ENCODE assay signal across 8 cellular contexts in genomic region chr11:118907051-118907748, GRCh38. TPM values are rescaled to one million over a fixed set of nuclear protein-coding genes. Genes with fewer than 3 reads are reported as not detected.
A peak's percentile ranks its signal among the peaks of the same experiment; 100 is the strongest.
DNase-seq lines count a peak whose midpoint lies in the region; ATAC-seq and TF ChIP-seq lines count a peak whose summit lies in the region.

No MANE protein-coding gene starts in this region.

- H3K4me3 Mint-ChIP-seq in T-cell, result peak overlapping the region in 1 of 3 donors; percentile 74

- intact Hi-C loops in adrenal gland (cut with DNase I) (loop anchor here in 1 of 2 donors (10.0 kb wide), 1 partner anchor 112 kb away; the partner anchor contains the start of gene DDX6), right cardiac atrium (cut with DNase I) (loop anchor here in 3 of 4 donors (2.0 to 10.0 kb wide), 5 partner anchors 22 to 118 kb away; partner anchors contain the start of genes DDX6 (in 1 of the 3) and UPK2 (in 1 of the 3))

- ATAC-seq in GM19467 (IDR thresholded peaks at IDR 0.05; ENCODE audit: unreplicated experiment) (peak; percentile 64), T-cell (replicated peaks in 1 of 4) (peak; percentile 49 to 56 (median 53)), right cardiac atrium (peak; percentile 50 to 64), HG02763 (IDR thresholded peaks at IDR 0.05; ENCODE audit: unreplicated experiment) (no peak)

- peaks cover 33% of the 10 kb centered on the region for H3K36me3 Mint-ChIP-seq in T-cell

- peak overlapping the region; percentile 87 to 91 for H3K27ac Mint-ChIP-seq in T-cell

- peaks cover 46 to 71% (median 56%) of the 10 kb centered on the region in 10 experiments for H3K4me1 ChIP-seq in BLaER1 treated with 17β-estradiol and CSF1 and Interleukin-3, amounts not matched to agents 10 nM and 100 nM
- H3K4me1 ChIP-seq in adrenal gland (replicated peaks in 1 of 2) (peaks cover 35 to 48% of the 10 kb centered on the region in 2 donors), right cardiac atrium (ENCODE audit: control insufficient read depth, insufficient read depth, low read length) (peaks cover 26% of the 10 kb centered on the region)

- H4K20me1 ChIP-seq in BLaER1 treated with 17β-estradiol and CSF1 and Interleukin-3, amounts not matched to agents 10 nM and 100 nM, result peaks cover 3 to 61% (median 24%) of the 10 kb centered on the region in 11 experiments; a peak in 17 of 22 replicates

- no peak overlapping the region for H3K4me3 ChIP-seq in BLaER1 treated with 17β-estradiol and CSF1 and Interleukin-3, amounts not matched to agents 10 nM and 100 nM
- no peak overlapping the region for H3K4me3 ChIP-seq in adrenal gland
- H3K4me3 ChIP-seq in right cardiac atrium (ENCODE audit: low read length), result no peak overlapping the region
- peak overlapping the region; percentile 29 for H3K4me3 ChIP-seq in retinal pigment epithelial cell (ENCODE audit: low read length)

- no peaks in the 10 kb centered on the region for H3K27me3 Mint-ChIP-seq in T-cell

- H3K9ac ChIP-seq in BLaER1 treated with 17β-estradiol and CSF1 and Interleukin-3, amounts not matched to agents 10 nM and 100 nM, result peak overlapping the region in 5 of 11 experiments; percentile 34 to 88 (median 84); a peak in 4 of 22 replicates

- peak; percentile 82 to 99 (median 96) for TF ChIP-seq CTCF in adrenal gland (IDR thresholded peaks at IDR 0.05)
- peak; percentile 86 for TF ChIP-seq CTCF in retinal pigment epithelial cell (conservative IDR thresholded peaks at IDR 0.05; ENCODE audit: low read depth, low read length)

- H3K27ac ChIP-seq in BLaER1 treated with 17β-estradiol and CSF1 and Interleukin-3, amounts not matched to agents 10 nM and 100 nM, result peak overlapping the region in 4 of 11 experiments; percentile 26 to 96 (median 66); a peak in 3 of 22 replicates
- peak overlapping the region in 4 of 5 donors; percentile 15 to 98 (median 65) for H3K27ac ChIP-seq in adrenal gland
- H3K27ac ChIP-seq in right cardiac atrium (ENCODE audit: low read length), result peak overlapping the region; percentile 31

- no peaks in the 10 kb centered on the region for H3K9me3 ChIP-seq in BLaER1 treated with 17β-estradiol and CSF1 and Interleukin-3, amounts not matched to agents 10 nM and 100 nM (replicated peaks in 1 of 11)
- H3K9me3 ChIP-seq in adrenal gland (replicated peaks in 1 of 3) (no peaks in the 10 kb centered on the region), right cardiac atrium (ENCODE audit: control insufficient read depth, low read length) (no peaks in the 10 kb centered on the region)

- POLR2A ChIA-PET in T-cell (lab: Charles Lee), result no interaction called here

- WGBS in adrenal gland, 4 donors, result 37 to 49% (median 46%) methylated on average over 17 to 21 of the region's 21 CpGs
- 43% methylated on average over 21 of the region's 21 CpGs for WGBS in right cardiac atrium

- H3K4me2 ChIP-seq in BLaER1 treated with 17β-estradiol and CSF1 and Interleukin-3, amounts not matched to agents 10 nM and 100 nM, result peak overlapping the region in 9 of 11 experiments; percentile 94 to 100 (median 98); a peak in 18 of 22 replicates

- H3K36me3 ChIP-seq in BLaER1 treated with 17β-estradiol and CSF1 and Interleukin-3, amounts not matched to agents 10 nM and 100 nM, result peaks cover 47 to 66% (median 57%) of the 10 kb centered on the region in 11 experiments
- H3K36me3 ChIP-seq in adrenal gland (replicated peaks in 1 of 2), result peaks cover 0 to 53% of the 10 kb centered on the region in 2 donors

- DNase-seq in MV-4-11 (lab: John Stamatoyannopoulos, UW) (peak; percentile 55), T-cell (peak; percentile 56 to 89 (median 82)), adrenal gland (peak; percentile 83 to 96 (median 89)), right cardiac atrium (peak; percentile 80 to 91 (median 91)), retinal pigment epithelial cell (ENCODE audit: low read depth) (no peak)

- peak in 1 of 2 donors; percentile 15 for TF ChIP-seq POLR2A in adrenal gland (IDR thresholded peaks at IDR 0.05)

- H3K27me3 ChIP-seq in BLaER1 treated with 17β-estradiol and CSF1 and Interleukin-3, amounts not matched to agents 10 nM and 100 nM, result no peaks in the 10 kb centered on the region
- H3K27me3 ChIP-seq in adrenal gland (no peaks in the 10 kb centered on the region), right cardiac atrium (ENCODE audit: control insufficient read depth, insufficient read depth) (no peaks in the 10 kb centered on the region)

- peaks cover 37 to 51% (median 46%) of the 10 kb centered on the region in 3 donors for H3K4me1 Mint-ChIP-seq in T-cell

- CTCF ChIA-PET in T-cell (lab: Charles Lee), result interaction anchor here in 1 of 2 donors (1.0 to 4.0 kb wide), 2 partner anchors 15 to 23 kb away, joined by 5 to 21 read pairs; no protein-coding TSS in a partner anchor

- H3K9me3 Mint-ChIP-seq in T-cell, result no peaks in the 10 kb centered on the region

RNA-seq across cellular contexts. Expression of gene BCL9L, which starts 18.5 kb away (rescaled TPM):
- total RNA-seq in T-cell (100 to 1,000 TPM; 229 to 331 (median 308) TPM), adrenal gland (100 to 1,000 TPM in 2 of 8 donors, 10 to 100 TPM in 6; 32.2 to 108 (median 60.5) TPM), right cardiac atrium (10 to 100 TPM; 44.0 to 76.7 (median 54.6) TPM)
- polyA plus RNA-seq in adrenal gland (10 to 100 TPM in 2 of 3 donors, 1 to 10 TPM in 1; 7.8 to 47.7 (median 18.3) TPM), right cardiac atrium (29.9 TPM)

RNA-seq across cellular contexts. Expression of gene CXCR5, which starts 23.5 kb away (rescaled TPM):
- total RNA-seq in T-cell, result 10 to 100 TPM in 1 of 5 donors, 1 to 10 TPM in 4; 4.7 to 10.6 (median 6.3) TPM
- total RNA-seq in adrenal gland, result under 1 TPM in 3 of 8 donors, not detected in 5; 0.04 to 0.11 (median 0.10) TPM
- under 1 TPM in 2 of 3 donors, not detected in 1; 0.24 to 0.27 TPM for polyA plus RNA-seq in adrenal gland
- total RNA-seq in right cardiac atrium, result not detected
- 0.34 TPM for polyA plus RNA-seq in right cardiac atrium

RNA-seq across cellular contexts. Expression of gene UPK2, which starts 48.9 kb away (rescaled TPM):
- total RNA-seq in T-cell (under 1 TPM in 1 of 5 donors, not detected in 4; 0.32 TPM), adrenal gland (not detected), right cardiac atrium (not detected)
- polyA plus RNA-seq in adrenal gland (1 to 10 TPM in 1 of 3 donors, under 1 TPM in 1, not detected in 1; 0.64 to 1.0 TPM), right cardiac atrium (not detected)

Comparison
In these comparisons a context has a peak if more than half of its experiments do, and no peak if none do; other contexts are left out.
1. RNA of gene CXCR5, which starts 23.5 kb away (total RNA-seq): 4.7 to 10.6 TPM in T-cell; not detected in right cardiac atrium and 0.04 to 0.11 TPM in adrenal gland; every median in the first group is over 4 times any median in the second.